Comparison of ENCODE assay signal across 9 cellular contexts in the genomic region with DNA sequence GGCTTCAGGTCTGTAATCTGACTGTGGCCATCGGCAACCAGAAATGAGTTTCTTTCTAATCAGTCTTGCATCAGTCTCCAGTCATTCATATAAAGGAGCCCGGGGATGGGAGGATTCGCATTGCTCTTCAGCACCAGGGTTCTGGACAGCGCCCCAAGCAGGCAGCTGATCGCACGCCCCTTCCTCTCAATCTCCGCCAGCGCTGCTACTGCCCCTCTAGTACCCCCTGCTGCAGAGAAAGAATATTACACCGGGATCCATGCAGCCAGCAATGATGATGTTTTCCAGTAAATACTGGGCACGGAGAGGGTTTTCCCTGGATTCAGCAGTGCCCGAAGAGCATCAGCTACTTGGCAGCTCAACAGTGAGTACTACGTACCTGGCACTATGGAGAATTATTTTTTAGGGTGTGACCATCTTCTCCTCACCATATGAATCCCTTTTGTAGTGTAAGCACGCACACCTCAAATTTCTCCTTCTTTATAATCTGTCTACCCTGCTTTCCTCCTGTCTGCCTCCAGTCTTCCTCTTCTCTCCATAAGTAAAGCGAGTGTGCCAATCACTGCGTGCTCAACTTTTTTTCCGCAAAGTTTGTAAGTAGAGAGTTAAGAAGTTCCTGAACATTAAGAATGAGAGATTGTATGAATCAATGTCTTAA. TPM values are rescaled to one million over a fixed set of nuclear protein-coding genes. Genes with fewer than 3 reads are reported as not detected.
A peak's percentile ranks its signal among the peaks of the same experiment; 100 is the strongest.
DNase-seq lines count a peak whose midpoint lies in the region; ATAC-seq and TF ChIP-seq lines count a peak whose summit lies in the region.
"Had no signal": no experiment of that assay in that cellular context is flagged by ENCODE, and none has a peak within 500 bp of the region (broad histone marks: within the 10 kb centered on the region; RNA-seq: fewer than 3 reads in every experiment).

A gene (plus strand): TSS at position 118 of the 658 bp plus-strand sequence. CDS start 142 bp downstream, at position 260.

- intact Hi-C loops in spleen (cut with DNase I; ENCODE audit: low total_unique reads), result no loop called here
- intact Hi-C loops in ascending aorta (cut with DNase I), result no loop called here

- TF ChIP-seq POLR2A in spleen (IDR thresholded peaks at IDR 0.05), result no peak

- ATAC-seq in GM18868 (IDR thresholded peaks at IDR 0.05; ENCODE audit: unreplicated experiment), result peak; percentile 85
- ATAC-seq in HG03520 (IDR thresholded peaks at IDR 0.05; ENCODE audit: unreplicated experiment), result peak; percentile 68

- DNase-seq in AG09309 (ENCODE audit: low read depth) (no peak), OCI-M2 (lab: John Stamatoyannopoulos, UW; ENCODE audit: unreplicated experiment) (peak; percentile 14), hepatocyte (ENCODE audit: low spot score) (peak; percentile 87), spleen (no peak), ascending aorta (ENCODE audit: low spot score in 2 of 2) (no peak)
- DNase-seq in activated naive CD4-positive, alpha-beta T cell treated with anti-CD3 and anti-CD28 coated beads, Interleukin-2, amount 50 U/mL, for 16 hours, result peak; percentile 42

- H3K9me3 ChIP-seq in hepatocyte (ENCODE audit: low read depth) (no peaks in the 10 kb centered on the region), spleen (no peaks in the 10 kb centered on the region), ascending aorta (no peaks in the 10 kb centered on the region)

- H3K4me1 ChIP-seq in hepatocyte (ENCODE audit: insufficient read depth), result no peaks in the 10 kb centered on the region
- peaks cover 0 to 4% (median 0%) of the 10 kb centered on the region in 6 donors for H3K4me1 ChIP-seq in spleen
- H3K4me1 ChIP-seq in ascending aorta, result no peaks in the 10 kb centered on the region

- H3K27ac ChIP-seq in hepatocyte (no peak within 1 kb of the TSS), spleen (no peak within 1 kb of the TSS), ascending aorta (no peak within 1 kb of the TSS)
- H3K27ac ChIP-seq: skin epidermis had no signal

- 25% methylated on average over 16 of the region's 16 CpGs for WGBS in hepatocyte (ENCODE audit: low lambda C conversion rate, missing lambda C conversion rate)
- WGBS in spleen, 5 donors, result 17 to 22% (median 19%) methylated on average over 16 of the region's 16 CpGs

- H3K79me2 ChIP-seq in hepatocyte, result no peaks in the 10 kb centered on the region

- H3K4me3 ChIP-seq in AG09309 (ENCODE audit: control insufficient read depth, low read depth, low read length) (no peak within 1 kb of the TSS), hepatocyte (no peak within 1 kb of the TSS), spleen (no peak within 1 kb of the TSS), ascending aorta (no peak within 1 kb of the TSS)
- H3K4me3 ChIP-seq: skin epidermis had no signal

- H3K9me2 ChIP-seq in hepatocyte (replicated peaks; ENCODE audit: insufficient read depth), result no peaks in the 10 kb centered on the region

- H3K4me2 ChIP-seq in hepatocyte, result no peak within 1 kb of the TSS

- H3K27me3 ChIP-seq in hepatocyte (peaks cover 13% of the 10 kb centered on the region), spleen (replicated peaks in 1 of 7) (peaks cover 0 to 67% (median 8%) of the 10 kb centered on the region in 7 donors), ascending aorta (no peaks in the 10 kb centered on the region)

- peak; percentile 60 for TF ChIP-seq CTCF in AG09309 (IDR thresholded peaks at IDR 0.05; ENCODE audit: control insufficient read depth, insufficient read depth, low read depth, low read length, missing control alignments)
- TF ChIP-seq CTCF in hepatocyte (IDR thresholded peaks at IDR 0.05; ENCODE audit: poor library complexity), result peak; percentile 61
- TF ChIP-seq CTCF in spleen (IDR thresholded peaks at IDR 0.05 in 8 of 11, conservative IDR thresholded peaks at IDR 0.05 in 3 of 11), result peak in 10 of 11 experiments; percentile 2 to 46 (median 36)
- TF ChIP-seq CTCF in ascending aorta (IDR thresholded peaks at IDR 0.05), result peak in 1 of 3 experiments; percentile 24

- H2AFZ ChIP-seq in hepatocyte, result no peak within 1 kb of the TSS

- H3K36me3 ChIP-seq in hepatocyte (replicated peaks; ENCODE audit: insufficient read depth, low read depth) (no peaks in the 10 kb centered on the region), spleen (no peaks in the 10 kb centered on the region), ascending aorta (no peaks in the 10 kb centered on the region)

- H4K20me1 ChIP-seq in hepatocyte (ENCODE audit: insufficient read depth, poor library complexity, severe bottlenecking), result no peaks in the 10 kb centered on the region

RNA-seq across cellular contexts. Expression of the gene that starts here (rescaled TPM):
- total RNA-seq in hepatocyte (not detected in 2 replicates), spleen (1 to 10 TPM in 4 of 7 donors, under 1 TPM in 1, not detected in 2; 0.42 to 7.2 (median 1.5) TPM), ascending aorta (not detected)
- polyA plus RNA-seq in hepatocyte (not detected in 2 replicates), spleen (under 1 TPM in 1 of 3 donors, not detected in 2; 0.06 TPM)

Comparison
In these comparisons a context has a peak if more than half of its experiments do, and no peak if none do; other contexts are left out.
1. Peak in DNase-seq in hepatocyte; RNA of the gene not detected or under 1 TPM.
2. DNase-seq: peak in OCI-M2 (single experiment) and activated naive CD4-positive, alpha-beta T cell treated with anti-CD3 and anti-CD28 coated beads, Interleukin-2, amount 50 U/mL, for 16 hours (single experiment); none in AG09309 (single experiment), spleen (single experiment) and ascending aorta (0 of 2).